In the genomic region with DNA sequence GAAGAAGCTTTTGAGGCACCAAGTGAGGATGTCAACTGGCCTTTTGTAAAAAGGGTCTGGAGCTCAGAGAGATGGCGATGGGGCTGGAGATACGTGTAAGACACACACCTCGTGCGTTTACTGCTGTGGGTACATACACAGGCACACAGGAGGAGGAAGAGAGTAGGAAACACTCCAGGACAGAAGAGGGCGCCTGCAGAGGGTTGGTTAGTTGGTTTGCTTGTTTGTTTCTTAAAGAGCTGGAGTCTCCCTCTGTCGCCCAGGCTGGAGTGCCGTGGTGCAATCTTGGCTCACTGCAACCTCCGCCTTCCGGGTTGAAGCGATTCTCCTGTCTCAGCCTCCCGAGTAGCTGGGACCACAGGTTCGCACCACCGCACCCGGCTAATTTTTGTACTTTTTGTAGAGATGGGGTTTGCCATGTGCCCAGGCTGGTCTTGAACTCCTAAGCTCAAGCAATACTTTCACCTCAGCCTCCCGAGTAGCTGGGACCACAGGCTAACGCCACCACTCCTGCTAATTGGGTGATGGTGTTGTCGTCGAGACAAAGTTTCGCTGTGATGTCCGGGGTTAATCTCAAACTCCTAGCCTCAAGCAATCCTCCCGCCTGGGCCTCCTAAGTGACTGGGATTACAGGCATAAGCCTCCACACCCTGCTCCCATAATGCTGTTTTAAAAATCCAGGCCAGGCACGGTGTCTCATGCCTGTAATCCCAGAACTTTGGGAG, we compare ENCODE assay signal across 16 cellular contexts. TPM values are rescaled to one million over a fixed set of nuclear protein-coding genes. Genes with fewer than 3 reads are reported as not detected.
A peak's percentile ranks its signal among the peaks of the same experiment; 100 is the strongest.
DNase-seq lines count a peak whose midpoint lies in the region; ATAC-seq, FAIRE-seq and TF ChIP-seq lines count a peak whose summit lies in the region.
"Had no signal": no experiment of that assay in that cellular context is flagged by ENCODE, and none has a peak within 500 bp of the region (broad histone marks: within the 10 kb centered on the region; RNA-seq: fewer than 3 reads in every experiment).

No MANE protein-coding gene starts in this region.

- H3K4me3 ChIP-seq in small intestine (ENCODE audit: low read depth in 1 of 2, low read length in 2 of 2) = no peak overlapping the region
- H3K4me3 ChIP-seq: colonic mucosa, left ventricle myocardium inferior, PC-9 had no signal

- 88 to 90% (median 89%) methylated on average over 22 of the region's 22 CpGs for WGBS in small intestine, 3 donors

- no peaks in the 10 kb centered on the region for H3K9me3 ChIP-seq in small intestine (ENCODE audit: control insufficient read depth, low read depth)
- H3K9me3 ChIP-seq: colonic mucosa, left ventricle myocardium inferior had no signal

- H3K27me3 ChIP-seq in small intestine (ENCODE audit: control insufficient read depth in 2 of 2, insufficient read depth in 2 of 2, low read length in 2 of 2) = no peaks in the 10 kb centered on the region
- H3K27me3 ChIP-seq: colonic mucosa had no signal

- H3K36me3 Mint-ChIP-seq in activated T-cell treated with anti-CD3 and anti-CD28 coated beads, Interleukin-2, amount 50 U/mL, for 72 hours (ENCODE audit: insufficient read depth in 2 of 2) = peaks cover 2 to 4% of the 10 kb centered on the region in 2 donors
- H3K36me3 Mint-ChIP-seq in activated T-cell treated with anti-CD3 and anti-CD28 coated beads, Interleukin-2, amount 50 U/mL, for 24 hours (ENCODE audit: low read depth) = no peaks in the 10 kb centered on the region
- H3K36me3 Mint-ChIP-seq in T-helper 2 cell treated with Interferon-gamma antibody and Interleukin-4, amounts not matched to agents 5 μg/mL and 100 μg/mL, for 36 hours (ENCODE audit: low read depth) = no peaks in the 10 kb centered on the region
- H3K36me3 Mint-ChIP-seq in stimulated activated effector memory CD8-positive, alpha-beta T cell treated with anti-CD3 and anti-CD28 coated beads, Interleukin-12 subunit alpha, Interleukin-12 subunit beta, amount 100 ng/mL, for 72 hours = no peaks in the 10 kb centered on the region
- H3K36me3 Mint-ChIP-seq: CD14-positive monocyte had no signal

- no peak overlapping the region for H3K27ac Mint-ChIP-seq in activated T-cell treated with anti-CD3 and anti-CD28 coated beads, Interleukin-2, amount 50 U/mL, for 72 hours
- H3K27ac Mint-ChIP-seq in activated T-cell treated with anti-CD3 and anti-CD28 coated beads, Interleukin-2, amount 50 U/mL, for 24 hours = no peak overlapping the region
- H3K27ac Mint-ChIP-seq in T-helper 2 cell treated with Interferon-gamma antibody and Interleukin-4, amounts not matched to agents 5 μg/mL and 100 μg/mL, for 36 hours = no peak overlapping the region
- H3K27ac Mint-ChIP-seq in stimulated activated effector memory CD8-positive, alpha-beta T cell treated with anti-CD3 and anti-CD28 coated beads, Interleukin-12 subunit alpha, Interleukin-12 subunit beta, amount 100 ng/mL, for 72 hours = no peak overlapping the region
- H3K27ac Mint-ChIP-seq: nephron; T-helper 1 cell treated with Interleukin-12 subunit alpha and Interleukin-12 subunit beta and Interleukin-4 antibody, amounts not matched to agents 30 μg/mL and 1 μg/mL, for 36 hours had no signal

- peak; percentile 48 to 56 for ATAC-seq in activated T-cell treated with anti-CD3 and anti-CD28 coated beads, Interleukin-2, amount 50 U/mL, for 72 hours (replicated peaks in 1 of 2)
- peak; percentile 59 for ATAC-seq in stimulated activated effector memory CD8-positive, alpha-beta T cell treated with anti-CD3 and anti-CD28 coated beads, Interleukin-12 subunit alpha, Interleukin-12 subunit beta, amount 100 ng/mL, for 72 hours

- FAIRE-seq in small intestine (lab: Jason Lieb, UNC) = no peak
- FAIRE-seq: GM18507 had no signal

- H3K4me3 Mint-ChIP-seq in activated T-cell treated with anti-CD3 and anti-CD28 coated beads, Interleukin-2, amount 50 U/mL, for 72 hours = no peak overlapping the region
- H3K4me3 Mint-ChIP-seq in activated T-cell treated with anti-CD3 and anti-CD28 coated beads, Interleukin-2, amount 50 U/mL, for 24 hours = no peak overlapping the region
- no peak overlapping the region for H3K4me3 Mint-ChIP-seq in T-helper 2 cell treated with Interferon-gamma antibody and Interleukin-4, amounts not matched to agents 5 μg/mL and 100 μg/mL, for 36 hours
- no peak overlapping the region for H3K4me3 Mint-ChIP-seq in stimulated activated effector memory CD8-positive, alpha-beta T cell treated with anti-CD3 and anti-CD28 coated beads, Interleukin-12 subunit alpha, Interleukin-12 subunit beta, amount 100 ng/mL, for 72 hours
- H3K4me3 Mint-ChIP-seq: CD14-positive monocyte; nephron; T-helper 1 cell treated with Interleukin-12 subunit alpha and Interleukin-12 subunit beta and Interleukin-4 antibody, amounts not matched to agents 30 μg/mL and 1 μg/mL, for 36 hours had no signal

- no peaks in the 10 kb centered on the region for H3K36me3 ChIP-seq in small intestine (ENCODE audit: control insufficient read depth in 2 of 2, insufficient read depth in 2 of 2, low read length in 2 of 2)
- H3K36me3 ChIP-seq: colonic mucosa, left ventricle myocardium inferior had no signal

- peak in 1 of 2 donors; percentile 6 for DNase-seq in activated T-cell treated with anti-CD3 and anti-CD28 coated beads, Interleukin-2, amount 50 U/mL, for 72 hours
- DNase-seq in activated T-cell treated with anti-CD3 and anti-CD28 coated beads, Interleukin-2, amount 50 U/mL, for 24 hours = no peak
- peak; percentile 9 for DNase-seq in T-helper 2 cell treated with Interferon-gamma antibody and Interleukin-4, amounts not matched to agents 5 μg/mL and 100 μg/mL, for 36 hours (ENCODE audit: low spot score)
- peak in 1 of 2 donors; percentile 61 for DNase-seq in stimulated activated effector memory CD8-positive, alpha-beta T cell treated with anti-CD3 and anti-CD28 coated beads, Interleukin-12 subunit alpha, Interleukin-12 subunit beta, amount 100 ng/mL, for 72 hours (ENCODE audit: low spot score in 2 of 2)
- DNase-seq in small intestine = no peak
- no peak for DNase-seq in stimulated activated CD4-positive, alpha-beta T cell treated with anti-CD3 and anti-CD28 coated beads, Interleukin-12 subunit alpha, Interleukin-12 subunit beta, amount 100 ng/mL, for 4 hours
- DNase-seq: colonic mucosa, hippocampal formation, left ventricle myocardium inferior, NCI-H2081 treated with DMSO at 0.1 percent for 48 hours, PC-9 had no signal

- no peak for TF ChIP-seq EP300 in Ishikawa (IDR thresholded peaks at IDR 0.05; ENCODE audit: borderline replicate concordance)

- H3K4me1 ChIP-seq in small intestine (ENCODE audit: control insufficient read depth in 2 of 2, insufficient read depth in 1 of 2, low read depth in 1 of 2, low read length in 1 of 2) = no peaks in the 10 kb centered on the region
- H3K4me1 ChIP-seq: colonic mucosa, left ventricle myocardium inferior had no signal

- H3K27me3 Mint-ChIP-seq in activated T-cell treated with anti-CD3 and anti-CD28 coated beads, Interleukin-2, amount 50 U/mL, for 72 hours (ENCODE audit: low read depth) = no peaks in the 10 kb centered on the region
- peaks cover 4% of the 10 kb centered on the region for H3K27me3 Mint-ChIP-seq in activated T-cell treated with anti-CD3 and anti-CD28 coated beads, Interleukin-2, amount 50 U/mL, for 24 hours
- no peaks in the 10 kb centered on the region for H3K27me3 Mint-ChIP-seq in T-helper 2 cell treated with Interferon-gamma antibody and Interleukin-4, amounts not matched to agents 5 μg/mL and 100 μg/mL, for 36 hours (ENCODE audit: low read depth)

- H3K4me1 Mint-ChIP-seq in activated T-cell treated with anti-CD3 and anti-CD28 coated beads, Interleukin-2, amount 50 U/mL, for 72 hours (ENCODE audit: low read depth) = no peaks in the 10 kb centered on the region
- H3K4me1 Mint-ChIP-seq in activated T-cell treated with anti-CD3 and anti-CD28 coated beads, Interleukin-2, amount 50 U/mL, for 24 hours (ENCODE audit: low read depth) = no peaks in the 10 kb centered on the region
- H3K4me1 Mint-ChIP-seq in T-helper 2 cell treated with Interferon-gamma antibody and Interleukin-4, amounts not matched to agents 5 μg/mL and 100 μg/mL, for 36 hours (ENCODE audit: low read depth) = no peaks in the 10 kb centered on the region
- H3K4me1 Mint-ChIP-seq in stimulated activated effector memory CD8-positive, alpha-beta T cell treated with anti-CD3 and anti-CD28 coated beads, Interleukin-12 subunit alpha, Interleukin-12 subunit beta, amount 100 ng/mL, for 72 hours = peaks cover 6% of the 10 kb centered on the region
- H3K4me1 Mint-ChIP-seq: nephron had no signal

- peaks cover 7 to 8% of the 10 kb centered on the region in 2 donors for H3K9me3 Mint-ChIP-seq in activated T-cell treated with anti-CD3 and anti-CD28 coated beads, Interleukin-2, amount 50 U/mL, for 72 hours
- H3K9me3 Mint-ChIP-seq in activated T-cell treated with anti-CD3 and anti-CD28 coated beads, Interleukin-2, amount 50 U/mL, for 24 hours = peaks cover 10% of the 10 kb centered on the region
- no peaks in the 10 kb centered on the region for H3K9me3 Mint-ChIP-seq in T-helper 2 cell treated with Interferon-gamma antibody and Interleukin-4, amounts not matched to agents 5 μg/mL and 100 μg/mL, for 36 hours
- peaks cover 10% of the 10 kb centered on the region for H3K9me3 Mint-ChIP-seq in stimulated activated effector memory CD8-positive, alpha-beta T cell treated with anti-CD3 and anti-CD28 coated beads, Interleukin-12 subunit alpha, Interleukin-12 subunit beta, amount 100 ng/mL, for 72 hours
- H3K9me3 Mint-ChIP-seq: T-helper 1 cell treated with Interleukin-12 subunit alpha and Interleukin-12 subunit beta and Interleukin-4 antibody, amounts not matched to agents 30 μg/mL and 1 μg/mL, for 36 hours had no signal

- H3K27ac ChIP-seq in small intestine (ENCODE audit: low read depth in 1 of 2, low read length in 1 of 2) = no peak overlapping the region
- H3K27ac ChIP-seq: colonic mucosa, left ventricle myocardium inferior, PC-9 had no signal

- 0 out of 2 replicates have a peak, but pooled peaks have one; percentile 19 for TF ChIP-seq RAD21 in Ishikawa (IDR thresholded peaks at IDR 0.05; ENCODE audit: low read depth)

TF ChIP-seq in Ishikawa, 13 proteins besides CTCF, POLR2A, EP300 and RAD21 (continues in another document):
- TF ChIP-seq FOXM1 (IDR thresholded peaks at IDR 0.05; ENCODE audit: borderline replicate concordance, low read depth) (no peak), TAF1 (IDR thresholded peaks at IDR 0.05; ENCODE audit: low read depth) (no peak), CREB1 (IDR thresholded peaks at IDR 0.05; ENCODE audit: low read depth) (no peak), NFIC (IDR thresholded peaks at IDR 0.05) (no peak), TEAD4 (IDR thresholded peaks at IDR 0.05) (no peak)

RNA-seq across cellular contexts. Expression of a gene that starts 1.2 kb away (rescaled TPM):
- total RNA-seq in activated T-cell treated with anti-CD3 and anti-CD28 coated beads, Interleukin-2, amount 50 U/mL, for 72 hours = not detected
- not detected for polyA plus RNA-seq in small intestine
- total RNA-seq: colonic mucosa, left ventricle myocardium inferior, PC-9 had no signal
- polyA plus RNA-seq: CD14-positive monocyte had no signal
